In the genomic region with DNA sequence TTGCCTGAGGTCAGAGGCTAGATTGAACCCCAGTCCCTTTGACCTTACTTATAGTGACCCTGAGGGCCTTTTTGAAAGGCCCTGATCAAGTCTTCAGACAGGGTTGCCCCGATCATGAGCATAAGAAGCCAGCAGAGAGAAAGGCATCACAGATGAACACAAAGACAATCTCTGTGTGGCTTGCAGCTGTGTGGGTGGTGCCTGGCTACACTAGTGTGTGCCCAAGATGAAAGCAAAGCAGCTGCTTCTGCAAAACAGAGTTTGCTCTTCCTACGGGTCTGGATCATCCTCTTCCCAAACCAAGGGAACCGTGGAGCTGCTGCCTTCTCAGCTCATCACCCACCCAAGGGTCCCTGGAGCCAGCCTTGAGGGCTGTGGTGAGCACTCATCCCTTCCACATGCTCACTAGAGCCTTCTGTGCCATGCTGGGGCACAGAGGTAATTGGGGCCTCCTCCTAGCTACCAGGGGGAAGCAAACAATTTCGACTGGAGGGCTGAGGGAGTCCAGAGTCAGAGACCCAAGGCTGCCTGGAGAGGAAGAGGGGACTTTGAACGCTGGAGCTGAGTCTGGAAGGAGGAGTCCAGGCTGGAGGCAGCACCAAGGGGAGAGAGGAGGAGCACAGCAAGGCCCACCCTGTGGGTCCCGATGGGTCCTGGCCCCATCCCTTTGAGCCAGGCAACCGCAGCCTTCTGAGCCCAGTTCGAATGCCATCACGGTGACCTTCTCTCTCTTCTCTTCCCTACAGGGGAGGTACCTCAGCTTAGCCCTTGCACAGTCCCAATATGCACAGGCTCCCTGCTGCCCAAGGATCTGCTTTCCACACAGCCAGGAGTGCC, we compare ENCODE assay signal across 1 cellular context.
TF ChIP-seq lines count a peak whose summit lies in the region.

No MANE protein-coding gene starts in this region.

TF ChIP-seq in GM23338, 12 proteins besides CTCF, POLR2A, EP300 and RAD21 (continued from another document):
- TF ChIP-seq, protein P1, sequence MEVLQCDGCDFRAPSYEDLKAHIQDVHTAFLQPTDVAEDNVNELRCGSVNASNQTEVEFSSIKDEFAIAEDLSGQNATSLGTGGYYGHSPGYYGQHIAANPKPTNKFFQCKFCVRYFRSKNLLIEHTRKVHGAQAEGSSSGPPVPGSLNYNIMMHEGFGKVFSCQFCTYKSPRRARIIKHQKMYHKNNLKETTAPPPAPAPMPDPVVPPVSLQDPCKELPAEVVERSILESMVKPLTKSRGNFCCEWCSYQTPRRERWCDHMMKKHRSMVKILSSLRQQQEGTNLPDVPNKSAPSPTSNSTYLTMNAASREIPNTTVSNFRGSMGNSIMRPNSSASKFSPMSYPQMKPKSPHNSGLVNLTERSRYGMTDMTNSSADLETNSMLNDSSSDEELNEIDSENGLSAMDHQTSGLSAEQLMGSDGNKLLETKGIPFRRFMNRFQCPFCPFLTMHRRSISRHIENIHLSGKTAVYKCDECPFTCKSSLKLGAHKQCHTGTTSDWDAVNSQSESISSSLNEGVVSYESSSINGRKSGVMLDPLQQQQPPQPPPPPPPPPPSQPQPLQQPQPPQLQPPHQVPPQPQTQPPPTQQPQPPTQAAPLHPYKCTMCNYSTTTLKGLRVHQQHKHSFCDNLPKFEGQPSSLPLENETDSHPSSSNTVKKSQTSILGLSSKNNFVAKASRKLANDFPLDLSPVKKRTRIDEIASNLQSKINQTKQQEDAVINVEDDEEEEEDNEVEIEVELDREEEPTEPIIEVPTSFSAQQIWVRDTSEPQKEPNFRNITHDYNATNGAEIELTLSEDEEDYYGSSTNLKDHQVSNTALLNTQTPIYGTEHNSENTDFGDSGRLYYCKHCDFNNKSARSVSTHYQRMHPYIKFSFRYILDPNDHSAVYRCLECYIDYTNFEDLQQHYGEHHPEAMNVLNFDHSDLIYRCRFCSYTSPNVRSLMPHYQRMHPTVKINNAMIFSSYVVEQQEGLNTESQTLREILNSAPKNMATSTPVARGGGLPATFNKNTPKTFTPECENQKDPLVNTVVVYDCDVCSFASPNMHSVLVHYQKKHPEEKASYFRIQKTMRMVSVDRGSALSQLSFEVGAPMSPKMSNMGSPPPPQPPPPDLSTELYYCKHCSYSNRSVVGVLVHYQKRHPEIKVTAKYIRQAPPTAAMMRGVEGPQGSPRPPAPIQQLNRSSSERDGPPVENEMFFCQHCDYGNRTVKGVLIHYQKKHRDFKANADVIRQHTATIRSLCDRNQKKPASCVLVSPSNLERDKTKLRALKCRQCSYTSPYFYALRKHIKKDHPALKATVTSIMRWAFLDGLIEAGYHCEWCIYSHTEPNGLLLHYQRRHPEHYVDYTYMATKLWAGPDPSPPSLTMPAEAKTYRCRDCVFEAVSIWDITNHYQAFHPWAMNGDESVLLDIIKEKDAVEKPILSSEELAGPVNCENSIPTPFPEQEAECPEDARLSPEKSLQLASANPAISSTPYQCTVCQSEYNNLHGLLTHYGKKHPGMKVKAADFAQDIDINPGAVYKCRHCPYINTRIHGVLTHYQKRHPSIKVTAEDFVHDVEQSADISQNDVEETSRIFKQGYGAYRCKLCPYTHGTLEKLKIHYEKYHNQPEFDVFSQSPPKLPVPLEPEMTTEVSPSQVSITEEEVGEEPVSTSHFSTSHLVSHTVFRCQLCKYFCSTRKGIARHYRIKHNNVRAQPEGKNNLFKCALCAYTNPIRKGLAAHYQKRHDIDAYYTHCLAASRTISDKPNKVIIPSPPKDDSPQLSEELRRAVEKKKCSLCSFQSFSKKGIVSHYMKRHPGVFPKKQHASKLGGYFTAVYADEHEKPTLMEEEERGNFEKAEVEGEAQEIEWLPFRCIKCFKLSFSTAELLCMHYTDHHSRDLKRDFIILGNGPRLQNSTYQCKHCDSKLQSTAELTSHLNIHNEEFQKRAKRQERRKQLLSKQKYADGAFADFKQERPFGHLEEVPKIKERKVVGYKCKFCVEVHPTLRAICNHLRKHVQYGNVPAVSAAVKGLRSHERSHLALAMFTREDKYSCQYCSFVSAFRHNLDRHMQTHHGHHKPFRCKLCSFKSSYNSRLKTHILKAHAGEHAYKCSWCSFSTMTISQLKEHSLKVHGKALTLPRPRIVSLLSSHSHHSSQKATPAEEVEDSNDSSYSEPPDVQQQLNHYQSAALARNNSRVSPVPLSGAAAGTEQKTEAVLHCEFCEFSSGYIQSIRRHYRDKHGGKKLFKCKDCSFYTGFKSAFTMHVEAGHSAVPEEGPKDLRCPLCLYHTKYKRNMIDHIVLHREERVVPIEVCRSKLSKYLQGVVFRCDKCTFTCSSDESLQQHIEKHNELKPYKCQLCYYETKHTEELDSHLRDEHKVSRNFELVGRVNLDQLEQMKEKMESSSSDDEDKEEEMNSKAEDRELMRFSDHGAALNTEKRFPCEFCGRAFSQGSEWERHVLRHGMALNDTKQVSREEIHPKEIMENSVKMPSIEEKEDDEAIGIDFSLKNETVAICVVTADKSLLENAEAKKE (CRISPR knock-in tag; IDR thresholded peaks at IDR 0.05): no peak
